ENCODE assay signal across 1 cellular context in the genomic region with DNA sequence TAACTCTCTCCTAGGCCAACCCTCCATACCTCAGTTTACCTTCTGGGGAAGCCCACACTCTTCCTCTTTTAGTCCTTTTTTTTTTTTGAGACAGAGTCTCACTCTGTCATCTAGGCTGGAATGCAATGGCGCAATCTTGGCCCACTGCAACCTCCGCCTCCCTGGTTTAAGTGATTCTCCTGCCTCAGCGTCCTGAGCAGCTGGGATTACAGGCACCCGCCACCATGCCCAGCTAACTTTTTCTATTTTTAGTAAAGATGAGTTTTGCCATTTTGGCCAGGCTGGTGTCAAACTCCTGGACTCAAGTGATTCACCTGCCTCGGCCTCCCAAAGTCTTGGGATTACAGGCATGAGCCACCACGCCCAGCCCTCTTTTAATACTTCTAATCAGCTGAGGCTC. TPM values are rescaled to one million over a fixed set of nuclear protein-coding genes. Genes with fewer than 3 reads are reported as not detected.
"Had no signal": no experiment of that assay in that cellular context is flagged by ENCODE, and none has a peak within 500 bp of the region (broad histone marks: within the 10 kb centered on the region; RNA-seq: fewer than 3 reads in every experiment).

No MANE protein-coding gene starts in this region.

RNA-seq across cellular contexts. Expression of a gene that starts 58.6 kb away (rescaled TPM):
- total RNA-seq: naive thymus-derived CD8-positive, alpha-beta T cell had no signal
- polyA plus RNA-seq: naive thymus-derived CD8-positive, alpha-beta T cell had no signal
